In the genomic region with DNA sequence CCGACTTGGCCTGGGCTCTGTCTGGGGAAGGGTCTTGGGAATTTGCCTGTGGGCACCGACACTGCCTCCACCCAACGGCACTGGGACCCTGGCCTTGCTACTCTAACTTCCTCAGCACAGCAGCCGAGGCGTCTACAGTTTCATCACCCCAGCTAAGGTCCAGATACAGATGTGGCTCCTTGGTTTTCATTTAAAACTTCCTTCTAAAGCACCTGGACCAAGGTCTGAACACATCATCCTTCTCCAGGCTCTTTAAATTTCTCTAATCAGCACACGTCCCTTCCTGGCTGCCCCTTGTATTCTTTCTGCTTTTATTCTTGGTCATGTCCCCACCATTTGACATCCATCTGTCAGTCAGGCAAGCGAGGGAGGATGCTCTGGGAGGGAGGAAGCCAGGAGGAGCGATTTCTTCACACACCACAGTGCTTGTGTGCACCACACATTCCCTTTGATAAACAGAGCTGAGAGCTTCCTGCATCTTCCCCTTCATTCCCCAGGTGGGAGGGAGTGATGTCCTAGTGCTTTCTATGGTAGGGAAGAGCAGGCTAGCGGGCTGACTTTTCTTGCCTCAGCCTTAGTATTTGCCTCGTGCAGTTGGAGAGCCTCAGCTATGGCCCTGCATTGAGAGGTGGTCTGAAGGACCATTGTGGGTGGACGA, we compare ENCODE assay signal across 1 cellular context.
TF ChIP-seq lines count a peak whose summit lies in the region.

No MANE protein-coding gene starts in this region.

TF ChIP-seq in SK-N-SH treated with all-trans-retinoic acid at 6 μM for 48 hours, 23 proteins besides CTCF, POLR2A, EP300 and RAD21 (continued from another document):
- TF ChIP-seq RARB (CRISPR knock-in tag; IDR thresholded peaks at IDR 0.05), result no peak
